Comparison of ENCODE assay signal across 22 cellular contexts in the genomic region with DNA sequence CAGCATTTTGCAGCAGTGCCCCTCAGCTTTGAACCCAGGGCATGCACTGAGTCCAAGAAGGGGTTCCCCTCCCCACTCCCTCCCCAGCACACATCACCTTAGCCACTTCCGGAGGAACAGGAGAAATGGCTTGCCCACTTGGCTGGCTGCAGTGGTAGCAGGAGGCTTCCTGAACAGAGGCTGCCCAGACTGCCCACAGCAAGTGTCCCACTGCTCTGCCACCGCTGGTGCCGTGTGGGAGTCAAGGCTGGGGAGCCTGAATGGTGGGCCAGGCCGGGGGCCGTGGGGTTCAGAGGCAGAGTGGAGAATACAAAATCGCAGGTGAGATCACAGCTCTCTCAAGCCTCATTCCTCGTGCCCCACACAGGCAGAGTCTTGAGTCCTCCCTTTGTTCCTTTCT. TPM values are rescaled to one million over a fixed set of nuclear protein-coding genes. Genes with fewer than 3 reads are reported as not detected.
DNase-seq lines count a peak whose midpoint lies in the region; ATAC-seq, FAIRE-seq and TF ChIP-seq lines count a peak whose summit lies in the region.
"Had no signal": no experiment of that assay in that cellular context is flagged by ENCODE, and none has a peak within 500 bp of the region (broad histone marks: within the 10 kb centered on the region; RNA-seq: fewer than 3 reads in every experiment).

No MANE protein-coding gene starts in this region.

- no peaks in the 10 kb centered on the region for H3K4me1 ChIP-seq in GM12878 (ENCODE audit: control insufficient read depth, insufficient read depth, low read length)
- peaks cover 0 to 6% (median 0%) of the 10 kb centered on the region in 4 donors for H3K4me1 ChIP-seq in upper lobe of left lung
- no peaks in the 10 kb centered on the region for H3K4me1 ChIP-seq in hepatocyte (ENCODE audit: insufficient read depth)
- H3K4me1 ChIP-seq: adrenal gland, gastroesophageal sphincter had no signal

- WGBS in GM12878 (ENCODE audit: insufficient coverage, insufficient replicate concordance, low lambda C conversion rate, missing lambda C conversion rate) = 43% methylated on average over 7 of the region's 7 CpGs
- WGBS in upper lobe of left lung, 2 donors = 77 to 85% methylated on average over 4 to 7 of the region's 7 CpGs
- 80% methylated on average over 7 of the region's 7 CpGs for WGBS in hepatocyte (ENCODE audit: low lambda C conversion rate, missing lambda C conversion rate)

- peak overlapping the region; percentile 86 for H3K27ac Mint-ChIP-seq in activated T-cell treated with anti-CD3 and anti-CD28 coated beads, Interleukin-2, amount 50 U/mL, for 24 hours
- peak overlapping the region; percentile 27 for H3K27ac Mint-ChIP-seq in stimulated activated naive B cell treated with anti-CD40 and anti-IgM and Interleukin-4, amounts not matched to agents 10 μg/mL and 1 μg/mL and 100 μg/mL, for 72 hours
- H3K27ac Mint-ChIP-seq: type B pancreatic cell had no signal

- no peaks in the 10 kb centered on the region for H3K27me3 Mint-ChIP-seq in activated T-cell treated with anti-CD3 and anti-CD28 coated beads, Interleukin-2, amount 50 U/mL, for 24 hours
- peaks cover 20 to 34% of the 10 kb centered on the region in 2 donors for H3K27me3 Mint-ChIP-seq in stimulated activated naive B cell treated with anti-CD40 and anti-IgM and Interleukin-4, amounts not matched to agents 10 μg/mL and 1 μg/mL and 100 μg/mL, for 72 hours

- H3K9me3 ChIP-seq in GM12878 (replicated peaks; ENCODE audit: control insufficient read depth, insufficient read depth, low read length) (no peaks in the 10 kb centered on the region), upper lobe of left lung (no peaks in the 10 kb centered on the region), hepatocyte (ENCODE audit: low read depth) (no peaks in the 10 kb centered on the region)
- H3K9me3 ChIP-seq: adrenal gland, gastroesophageal sphincter, MG63, SK-N-SH, spleen had no signal

- H3K36me3 ChIP-seq in GM12878 (ENCODE audit: control insufficient read depth in 2 of 2, insufficient read depth in 2 of 2, low read length in 1 of 2) = no peaks in the 10 kb centered on the region
- no peaks in the 10 kb centered on the region for H3K36me3 ChIP-seq in upper lobe of left lung
- H3K36me3 ChIP-seq in hepatocyte (replicated peaks; ENCODE audit: insufficient read depth, low read depth) = no peaks in the 10 kb centered on the region
- H3K36me3 ChIP-seq: adrenal gland, gastroesophageal sphincter, MG63, spleen had no signal

- no peaks in the 10 kb centered on the region for H3K9me2 ChIP-seq in hepatocyte (replicated peaks; ENCODE audit: insufficient read depth)
- H3K9me2 ChIP-seq: SK-N-SH had no signal

- no peak overlapping the region for H3K27ac ChIP-seq in GM12878 (ENCODE audit: control insufficient read depth, insufficient read depth)
- H3K27ac ChIP-seq in upper lobe of left lung = no peak overlapping the region
- H3K27ac ChIP-seq in hepatocyte = no peak overlapping the region
- H3K27ac ChIP-seq: adrenal gland, gastroesophageal sphincter had no signal

- H3K4me1 Mint-ChIP-seq in activated T-cell treated with anti-CD3 and anti-CD28 coated beads, Interleukin-2, amount 50 U/mL, for 24 hours (ENCODE audit: low read depth) = peaks cover 99% of the 10 kb centered on the region
- no peaks in the 10 kb centered on the region for H3K4me1 Mint-ChIP-seq in stimulated activated naive B cell treated with anti-CD40 and anti-IgM and Interleukin-4, amounts not matched to agents 10 μg/mL and 1 μg/mL and 100 μg/mL, for 72 hours

- RAD21 ChIA-PET in GM12878 (lab: Charles Lee; ENCODE audit: unreplicated experiment) = no interaction called here

- CTCF ChIA-PET in GM12878 (lab: Yijun Ruan, JAX) = interaction anchor here (1.1 kb wide), 1 partner anchor 425 kb away, joined by 3 read pairs; no protein-coding TSS in a partner anchor

- H2AFZ ChIP-seq in GM12878 (ENCODE audit: control insufficient read depth, low read depth, low read length) (no peak overlapping the region), hepatocyte (no peak overlapping the region)

- TF ChIP-seq CTCF in GM12878 (IDR thresholded peaks at IDR 0.05 in 2 of 3, conservative IDR thresholded peaks at IDR 0.05 in 1 of 3; ENCODE audit: control insufficient read depth in 2 of 3, extremely low read depth in 1 of 3, insufficient read depth in 1 of 3, low read depth in 3 of 3, low read length in 3 of 3) = no peak
- TF ChIP-seq CTCF in upper lobe of left lung (IDR thresholded peaks at IDR 0.05) = no peak
- no peak for TF ChIP-seq CTCF in hepatocyte (IDR thresholded peaks at IDR 0.05; ENCODE audit: poor library complexity)

- no peaks in the 10 kb centered on the region for H3K9me3 Mint-ChIP-seq in activated T-cell treated with anti-CD3 and anti-CD28 coated beads, Interleukin-2, amount 50 U/mL, for 24 hours
- no peaks in the 10 kb centered on the region for H3K9me3 Mint-ChIP-seq in stimulated activated naive B cell treated with anti-CD40 and anti-IgM and Interleukin-4, amounts not matched to agents 10 μg/mL and 1 μg/mL and 100 μg/mL, for 72 hours
- H3K9me3 Mint-ChIP-seq: type B pancreatic cell had no signal

- intact Hi-C loops in GM12878 (cut with micrococcal nuclease; ENCODE audit: unreplicated experiment) = no loop called here

- H3K4me3 Mint-ChIP-seq in activated T-cell treated with anti-CD3 and anti-CD28 coated beads, Interleukin-2, amount 50 U/mL, for 24 hours = peak overlapping the region; percentile 71
- H3K4me3 Mint-ChIP-seq in stimulated activated naive B cell treated with anti-CD40 and anti-IgM and Interleukin-4, amounts not matched to agents 10 μg/mL and 1 μg/mL and 100 μg/mL, for 72 hours = no peak overlapping the region
- H3K4me3 Mint-ChIP-seq: type B pancreatic cell had no signal

- H3K4me2 ChIP-seq in GM12878 (ENCODE audit: control insufficient read depth, insufficient read depth) = no peak overlapping the region
- H3K4me2 ChIP-seq in hepatocyte = no peak overlapping the region
- H3K4me2 ChIP-seq: SK-N-SH had no signal

- in situ Hi-C loops in GM12878 (cut with MboI) = no loop called here

- H3K9ac ChIP-seq in GM12878 (ENCODE audit: control insufficient read depth, insufficient read depth, low read length) = no peak overlapping the region
- H3K9ac ChIP-seq: SK-N-SH had no signal

- TF ChIP-seq EP300 in GM12878 (IDR thresholded peaks at IDR 0.05; ENCODE audit: borderline replicate concordance in 1 of 2, control insufficient read depth in 1 of 2, low read depth in 2 of 2, low read length in 2 of 2) (no peak), upper lobe of left lung (IDR thresholded peaks at IDR 0.05) (no peak)

- ATAC-seq in GM12878 = peak; percentile 66
- no peak for ATAC-seq in stimulated activated naive B cell treated with anti-CD40 and anti-IgM and Interleukin-4, amounts not matched to agents 10 μg/mL and 1 μg/mL and 100 μg/mL, for 72 hours (replicated peaks)
- no peak for ATAC-seq in upper lobe of left lung (ENCODE audit: low FRiP score in 2 of 2)
- ATAC-seq in HG03439 (IDR thresholded peaks at IDR 0.05; ENCODE audit: unreplicated experiment) = no peak
- ATAC-seq: gastroesophageal sphincter, left colon had no signal

- H3K4me3 ChIP-seq in GM12878 (no peak overlapping the region), upper lobe of left lung (no peak overlapping the region), hepatocyte (no peak overlapping the region)
- H3K4me3 ChIP-seq: adrenal gland, gastroesophageal sphincter, MG63 had no signal

- no peak for TF ChIP-seq RAD21 in GM12878 (IDR thresholded peaks at IDR 0.05; ENCODE audit: insufficient read depth, low read depth, low read length)

- BruUV-seq in GM12878 (replicated peaks; lab: Mats Ljungman, UMichigan) = no TSS peak

- H4K20me1 ChIP-seq in GM12878 (ENCODE audit: control insufficient read depth, insufficient read depth) (no peaks in the 10 kb centered on the region), hepatocyte (ENCODE audit: insufficient read depth, poor library complexity, severe bottlenecking) (no peaks in the 10 kb centered on the region)

- POLR2A ChIA-PET in GM12878 (lab: Charles Lee) = interaction anchor here (0.9 kb wide), 1 partner anchor 24 kb away, joined by 3 read pairs; no protein-coding TSS in a partner anchor

- SMC1A ChIA-PET in GM12878 (lab: Charles Lee; ENCODE audit: uncharacterized antibody, unreplicated experiment) = no interaction called here

- TF ChIP-seq POLR2A in GM12878 (IDR thresholded peaks at IDR 0.05; ENCODE audit: low read depth, low read length) (no peak), upper lobe of left lung (IDR thresholded peaks at IDR 0.05) (no peak)

- peaks cover 87% of the 10 kb centered on the region for H3K36me3 Mint-ChIP-seq in activated T-cell treated with anti-CD3 and anti-CD28 coated beads, Interleukin-2, amount 50 U/mL, for 24 hours (ENCODE audit: low read depth)
- no peaks in the 10 kb centered on the region for H3K36me3 Mint-ChIP-seq in stimulated activated naive B cell treated with anti-CD40 and anti-IgM and Interleukin-4, amounts not matched to agents 10 μg/mL and 1 μg/mL and 100 μg/mL, for 72 hours
- H3K36me3 Mint-ChIP-seq: type B pancreatic cell had no signal

- no peak for FAIRE-seq in GM12878 (lab: Jason Lieb, UNC)
- FAIRE-seq: GM18507, RCC 7860, TTC549 had no signal

- no peak for DNase-seq in activated T-cell treated with anti-CD3 and anti-CD28 coated beads, Interleukin-2, amount 50 U/mL, for 24 hours
- DNase-seq in activated T-cell treated with anti-CD3 and anti-CD28 coated beads, Interleukin-2, amount 50 U/mL, for 1 hour = no peak
- DNase-seq in UCSD-AML1 (lab: John Stamatoyannopoulos, UW; ENCODE audit: unreplicated experiment) (peak; percentile 27), GM12878 (ENCODE audit: low read depth, low spot score) (no peak), upper lobe of left lung (no peak), hepatocyte (ENCODE audit: low spot score) (no peak)
- no peak for DNase-seq in stimulated activated naive B cell treated with anti-CD40 and anti-IgM and Interleukin-4, amounts not matched to agents 10 μg/mL and 1 μg/mL and 100 μg/mL, for 72 hours
- DNase-seq: adrenal gland, C1 segment of cervical spinal cord, erythroblast, left colon, MG63, NCI-H2227 treated with DMSO at 0.1 percent for 48 hours, SK-N-SH, spleen had no signal

- H3K27me3 ChIP-seq in GM12878 (replicated peaks in 1 of 2; ENCODE audit: control insufficient read depth in 2 of 2, insufficient read depth in 2 of 2, low read length in 1 of 2) = no peaks in the 10 kb centered on the region
- no peaks in the 10 kb centered on the region for H3K27me3 ChIP-seq in upper lobe of left lung
- H3K27me3 ChIP-seq in hepatocyte = no peaks in the 10 kb centered on the region
- H3K27me3 ChIP-seq: adrenal gland, gastroesophageal sphincter, MG63, spleen had no signal

- H3K79me2 ChIP-seq in GM12878 (ENCODE audit: control insufficient read depth, insufficient read depth, low read length) (no peaks in the 10 kb centered on the region), hepatocyte (no peaks in the 10 kb centered on the region)

RNA-seq across cellular contexts. Expression of a gene that starts 34.5 kb away (rescaled TPM):
- not detected in 2 replicates for total RNA-seq in GM12878 (2013; cell fraction: nucleolus; rRNA removed)
- total RNA-seq in GM12878 (2014; rRNA removed) = 0.34 and 1.0 TPM in 2 replicates
- 0.23 and 0.54 TPM in 2 replicates for total RNA-seq in GM12878 (2014; rRNA removed; fragmentation: Illumina TruSeq; extraction: Trizol)
- 0.26 and 0.90 TPM in 2 replicates for total RNA-seq in GM12878 (2021)
- not detected for polyA plus RNA-seq in GM12878 (2011; ENCODE audit: low read depth)
- polyA plus RNA-seq in GM12878 (2011; rRNA removed) = 0.77 and 1.0 TPM in 2 replicates
- polyA plus RNA-seq in GM12878 (2011; cell fraction: cytosol; rRNA removed) = 0.59 and 0.91 TPM in 2 replicates
- polyA plus RNA-seq in GM12878 (2011; cell fraction: nucleus; rRNA removed) = 0.66 and 1.1 TPM in 2 replicates
- 0.12 and 0.25 TPM in 2 replicates for polyA plus RNA-seq in GM12878 (2012)
- polyA plus RNA-seq in GM12878 (2014; fragmentation: Illumina TruSeq; extraction: Trizol) = 0.25 and 0.36 TPM in 2 replicates
- under 1 TPM; 0.18 to 0.22 TPM for polyA plus RNA-seq in GM12878 (2014; fragmentation: Nextera tagmentation; extraction: Ambion mirVana)
- polyA plus RNA-seq in GM12878 (2014; rRNA removed) = 0.10 and 0.15 TPM in 2 replicates
- under 1 TPM; 0.54 to 0.56 TPM for polyA plus RNA-seq in GM12878 (2016; fragmentation: Nextera tagmentation; extraction: Ambion mirVana)
- polyA minus RNA-seq in GM12878 (2011; rRNA and poly(A)+ RNA removed) = 0.41 TPM in 1 of 2 replicates, not detected in the other
- not detected in 2 replicates for polyA minus RNA-seq in GM12878 (2011; cell fraction: cytosol; rRNA and poly(A)+ RNA removed)
- polyA minus RNA-seq in GM12878 (2011; cell fraction: nucleus; rRNA and poly(A)+ RNA removed) = not detected in 2 replicates
- 10 to 100 TPM in 1 of 6 donors, 1 to 10 TPM in 5; 5.0 to 14.7 (median 8.7) TPM for total RNA-seq in upper lobe of left lung
- total RNA-seq in hepatocyte = not detected in 2 replicates
- polyA plus RNA-seq in hepatocyte = not detected in 2 replicates
- total RNA-seq: H4 had no signal
